ENCODE assay signal across 9 cellular contexts in the genomic region with DNA sequence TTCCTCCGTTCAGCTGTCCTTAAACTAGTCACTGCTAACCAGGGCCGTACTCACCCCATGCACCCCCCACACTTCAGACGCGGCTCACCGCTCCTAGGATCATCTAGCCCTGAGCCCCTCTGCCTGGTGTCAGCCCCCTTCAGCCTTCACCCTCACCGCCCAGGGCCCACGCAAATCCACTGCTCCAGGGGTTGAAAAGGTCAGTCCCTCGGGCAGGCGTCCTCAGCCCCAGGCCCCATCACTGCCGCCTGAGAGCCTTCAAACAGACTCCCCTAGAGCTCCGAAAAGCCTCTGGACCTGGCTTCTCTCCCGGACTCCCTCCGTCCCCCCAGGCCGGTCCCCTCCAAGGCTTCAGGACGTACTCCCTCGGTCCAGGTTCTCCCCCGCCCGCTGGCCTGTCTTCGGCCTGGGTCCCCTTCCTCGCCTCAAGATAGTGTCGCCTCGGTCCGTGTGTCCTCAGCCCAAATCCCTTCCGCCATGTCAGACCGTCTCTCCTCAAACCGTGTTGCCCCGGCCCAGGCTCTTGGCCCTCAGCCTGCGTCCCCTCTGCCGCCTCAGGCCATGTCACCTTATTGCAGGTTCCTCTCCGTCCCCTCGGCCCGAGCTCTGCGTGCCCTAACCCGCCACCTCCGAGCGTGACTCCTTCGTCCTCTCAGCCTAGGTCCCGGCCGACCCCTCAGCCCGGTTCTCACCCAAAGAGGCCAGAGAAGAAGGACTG. TPM values are rescaled to one million over a fixed set of nuclear protein-coding genes. Genes with fewer than 3 reads are reported as not detected.
A peak's percentile ranks its signal among the peaks of the same experiment; 100 is the strongest.
DNase-seq lines count a peak whose midpoint lies in the region; ATAC-seq and TF ChIP-seq lines count a peak whose summit lies in the region.
"Had no signal": no experiment of that assay in that cellular context is flagged by ENCODE, and none has a peak within 500 bp of the region (broad histone marks: within the 10 kb centered on the region; RNA-seq: fewer than 3 reads in every experiment).

No MANE protein-coding gene starts in this region.

- ATAC-seq in DND-41 (ENCODE audit: insufficient read depth, low read depth) = no peak
- ATAC-seq in HG03432 (IDR thresholded peaks at IDR 0.05; ENCODE audit: unreplicated experiment) = peak; percentile 3

- H3K27me3 ChIP-seq in DND-41 (ENCODE audit: insufficient read depth, low read length, poor library complexity) (no peaks in the 10 kb centered on the region), ascending aorta (no peaks in the 10 kb centered on the region), liver (ENCODE audit: control insufficient read depth in 4 of 4, insufficient read depth in 4 of 4, low read length in 3 of 4) (no peaks in the 10 kb centered on the region), transverse colon (no peaks in the 10 kb centered on the region)

- H3K4me1 ChIP-seq in DND-41 (ENCODE audit: insufficient read depth, low read length) = peaks cover 62% of the 10 kb centered on the region
- H3K4me1 ChIP-seq in ascending aorta = peaks cover 25 to 45% of the 10 kb centered on the region in 2 donors
- peaks cover 18 to 55% (median 42%) of the 10 kb centered on the region in 4 donors for H3K4me1 ChIP-seq in liver (ENCODE audit: control insufficient read depth in 4 of 4, insufficient read depth in 4 of 4, low read length in 3 of 4)
- H3K4me1 ChIP-seq in transverse colon = peaks cover 33 to 53% (median 41%) of the 10 kb centered on the region in 4 donors

- H4K20me1 ChIP-seq in DND-41 (ENCODE audit: insufficient read depth, low read length) = peaks cover 55% of the 10 kb centered on the region

- peaks cover 55% of the 10 kb centered on the region for H3K79me2 ChIP-seq in DND-41 (ENCODE audit: insufficient read depth, low read length)

- intact Hi-C loops in ascending aorta (cut with DNase I) = loop anchor here (2.0 kb wide), 1 partner anchor 184 kb away; no protein-coding TSS in a partner anchor
- intact Hi-C loops in transverse colon (cut with DNase I; ENCODE audit: low total_unique reads) = loop anchor here (2.0 to 10.0 kb wide), 3 partner anchors 84 to 270 kb away; no protein-coding TSS in a partner anchor

- H3K9me3 ChIP-seq in DND-41 (ENCODE audit: insufficient read depth, low read length, severe bottlenecking) = no peaks in the 10 kb centered on the region
- H3K9me3 ChIP-seq in ascending aorta = no peaks in the 10 kb centered on the region
- no peaks in the 10 kb centered on the region for H3K9me3 ChIP-seq in liver (ENCODE audit: control insufficient read depth in 4 of 4, low read length in 3 of 4)
- no peaks in the 10 kb centered on the region for H3K9me3 ChIP-seq in transverse colon

- H3K36me3 ChIP-seq in DND-41 (ENCODE audit: insufficient read depth, low read length) (no peaks in the 10 kb centered on the region; the same call in 1 of the 2 replicates), ascending aorta (no peaks in the 10 kb centered on the region), liver (ENCODE audit: control insufficient read depth in 4 of 4, insufficient read depth in 3 of 4, low read depth in 1 of 4, low read length in 3 of 4) (peaks cover 0 to 2% (median 0%) of the 10 kb centered on the region in 4 donors), transverse colon (no peaks in the 10 kb centered on the region)

- H3K4me3 ChIP-seq in DND-41 (ENCODE audit: low read depth in 1 of 2, low read length in 2 of 2) (peak overlapping the region; percentile 56 to 90), ascending aorta (peak overlapping the region; percentile 84 to 85), liver (ENCODE audit: low read depth in 1 of 3, low read length in 3 of 3) (peak overlapping the region; percentile 72 to 100 (median 96)), transverse colon (peak overlapping the region; percentile 82 to 98 (median 92))

- peak overlapping the region; percentile 85 for H3K4me2 ChIP-seq in DND-41 (ENCODE audit: insufficient read depth, low read length)

- DNase-seq in DND-41 (no peak), ascending aorta (ENCODE audit: low spot score in 2 of 2) (no peak), transverse colon (peak; percentile 22), activated gamma-delta T cell treated with Interleukin-2 at 50 U/mL for 16 hours (no peak), NCI-H1092 treated with DMSO at 0.1 percent for 48 hours (lab: John Stamatoyannopoulos, UW) (no peak), DMS153 treated with DMSO at 0.1 percent for 48 hours (lab: John Stamatoyannopoulos, UW; ENCODE audit: unreplicated experiment) (no peak)

- no peak for TF ChIP-seq CTCF in DND-41 (IDR thresholded peaks at IDR 0.05; ENCODE audit: borderline replicate concordance, extremely low read depth, low read length, poor library complexity, severe bottlenecking)
- TF ChIP-seq CTCF in ascending aorta (IDR thresholded peaks at IDR 0.05) = no peak
- no peak for TF ChIP-seq CTCF in liver (IDR thresholded peaks at IDR 0.05; ENCODE audit: low read depth, low read length, missing input control)
- TF ChIP-seq CTCF in transverse colon (IDR thresholded peaks at IDR 0.05) = peak in 2 of 5 experiments; percentile 16 to 38

- peak overlapping the region; percentile 71 for H3K9ac ChIP-seq in DND-41 (ENCODE audit: low read depth, low read length)
- H3K9ac ChIP-seq in liver (ENCODE audit: low read depth in 1 of 2, low read length in 2 of 2) = peak overlapping the region; percentile 97

- no peak for TF ChIP-seq EP300 in transverse colon (IDR thresholded peaks at IDR 0.05; ENCODE audit: low read depth)

- WGBS in liver = 2% methylated on average over 40 of the region's 40 CpGs
- WGBS in transverse colon (ENCODE audit: low coverage in 1 of 2), 2 donors = 2% methylated on average over 38 of the region's 40 CpGs; no CpG with 5 or more reads in 1 of the 2 donors

- TF ChIP-seq RAD21 in liver (IDR thresholded peaks at IDR 0.05) = no peak

- no peak for TF ChIP-seq POLR2A in transverse colon (IDR thresholded peaks at IDR 0.05)

- H3K27ac ChIP-seq in DND-41 (ENCODE audit: low read length) (peak overlapping the region; percentile 82), ascending aorta (peak overlapping the region; percentile 92 to 96), liver (ENCODE audit: low read depth in 1 of 2, low read length in 2 of 2) (peak overlapping the region; percentile 87 to 98), transverse colon (peak overlapping the region; percentile 95 to 99 (median 97))

- in situ Hi-C loops in transverse colon (cut with MboI; ENCODE audit: low pct_ligation_motif_present in 1 of 4, low pct_unique_long_range_greater_than_20kb in 1 of 4, low sequenced_read_pairs in 3 of 4) = loop anchor here in 3 of 4 donors (5.0 to 10.0 kb wide), 3 partner anchors 80 to 93 kb away; partner anchors contain the start of gene BICRA (in 2 of the 3)

- peak overlapping the region; percentile 82 for H2AFZ ChIP-seq in DND-41 (ENCODE audit: low read depth, low read length)

TF ChIP-seq in liver, 16 proteins besides CTCF, POLR2A, EP300 and RAD21:
- no peak for TF ChIP-seq EGR1 (IDR thresholded peaks at IDR 0.05; ENCODE audit: low read depth in 2 of 2)
- TF ChIP-seq HNF4A (conservative IDR thresholded peaks at IDR 0.05) = no peak
- no peak for TF ChIP-seq JUND (IDR thresholded peaks at IDR 0.05)
- no peak for TF ChIP-seq GABPA (IDR thresholded peaks at IDR 0.05 in 1 of 2, conservative IDR thresholded peaks at IDR 0.05 in 1 of 2)
- TF ChIP-seq HNF4G (IDR thresholded peaks at IDR 0.05) = no peak
- TF ChIP-seq, protein P1, sequence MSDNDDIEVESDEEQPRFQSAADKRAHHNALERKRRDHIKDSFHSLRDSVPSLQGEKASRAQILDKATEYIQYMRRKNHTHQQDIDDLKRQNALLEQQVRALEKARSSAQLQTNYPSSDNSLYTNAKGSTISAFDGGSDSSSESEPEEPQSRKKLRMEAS (IDR thresholded peaks at IDR 0.05) = no peak
- TF ChIP-seq ATF3 (IDR thresholded peaks at IDR 0.05) = no peak
- no peak for TF ChIP-seq FOXA1 (IDR thresholded peaks at IDR 0.05)
- TF ChIP-seq RXRA (IDR thresholded peaks at IDR 0.05) = no peak
- no peak for TF ChIP-seq FOXA2 (IDR thresholded peaks at IDR 0.05)
- TF ChIP-seq REST (IDR thresholded peaks at IDR 0.05) = no peak

RNA-seq across cellular contexts. Expression of gene NAPA, which starts 0.6 kb away (rescaled TPM):
- total RNA-seq in ascending aorta (102 TPM), liver (100 to 1,000 TPM in 1 of 2 donors, 10 to 100 TPM in 1; 73.4 to 116 TPM), transverse colon (100 to 1,000 TPM in 3 of 4 donors, 10 to 100 TPM in 1; 94.8 to 138 (median 114) TPM)
- polyA plus RNA-seq in liver = 100 to 1,000 TPM; 125 to 132 TPM

RNA-seq across cellular contexts. Expression of gene KPTN, which starts 30.3 kb away (rescaled TPM):
- total RNA-seq in ascending aorta (26.0 TPM), liver (1 to 10 TPM; 2.3 to 3.6 TPM), transverse colon (1 to 10 TPM in 3 of 4 donors, not detected in 1; 2.2 to 5.7 (median 3.3) TPM)
- polyA plus RNA-seq in liver = 1 to 10 TPM; 4.4 to 6.0 TPM

RNA-seq across cellular contexts. Expression of gene SLC8A2, which starts 42.6 kb away (rescaled TPM):
- total RNA-seq in ascending aorta = not detected
- total RNA-seq in liver = under 1 TPM in 1 of 2 donors, not detected in 1; 0.25 TPM
- polyA plus RNA-seq in liver = under 1 TPM in 1 of 2 donors, not detected in 1; 0.01 TPM
- total RNA-seq in transverse colon = 10 to 100 TPM in 2 of 4 donors, 1 to 10 TPM in 1, under 1 TPM in 1; 0.82 to 36.4 (median 9.6) TPM
- total RNA-seq: HT1080 had no signal

RNA-seq across cellular contexts. Expression of gene ZNF541, which starts 58.6 kb away (rescaled TPM):
- not detected for total RNA-seq in ascending aorta
- under 1 TPM; 0.05 to 0.08 TPM for total RNA-seq in liver
- under 1 TPM in 1 of 2 donors, not detected in 1; 0.09 TPM for polyA plus RNA-seq in liver
- under 1 TPM in 1 of 4 donors, not detected in 3; 0.16 TPM for total RNA-seq in transverse colon
- total RNA-seq: HT1080 had no signal
